13 cellular contexts compared by ENCODE assay signal in the genomic region with DNA sequence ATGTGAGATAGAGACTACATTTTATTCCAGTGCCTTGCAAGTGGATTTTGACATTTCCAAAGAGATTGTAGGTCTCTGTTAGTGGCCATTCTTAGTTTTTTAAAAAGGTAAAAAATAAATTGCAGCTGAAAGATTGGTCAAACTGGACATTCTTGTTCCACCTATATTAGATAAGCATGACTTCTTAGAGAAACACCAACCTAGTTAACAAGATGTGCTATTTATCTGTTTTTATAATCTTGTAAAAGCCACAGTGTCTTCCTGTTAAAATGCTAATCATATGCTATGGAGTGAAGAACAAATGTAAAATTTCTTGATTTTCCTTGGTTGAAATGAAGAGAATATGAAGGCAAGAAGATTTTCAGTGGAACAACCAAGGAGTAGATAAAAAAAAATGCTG.
"Had no signal": no experiment of that assay in that cellular context is flagged by ENCODE, and none has a peak within 500 bp of the region (broad histone marks: within the 10 kb centered on the region; RNA-seq: fewer than 3 reads in every experiment).

No MANE protein-coding gene starts in this region.

- H3K27me3 Mint-ChIP-seq: activated CD4-positive, alpha-beta T cell treated with anti-CD3 and anti-CD28 coated beads, Interleukin-2, amount 10 ng/mL, durations not matched to agents 24 days and 14 days; stimulated activated memory B cell treated with anti-CD40 and anti-IgM and Interleukin-4, amounts not matched to agents 10 μg/mL and 1 μg/mL and 100 μg/mL, for 72 hours had no signal

- DNase-seq: activated CD8-positive, alpha-beta memory T cell treated with anti-CD3 and anti-CD28 coated beads for 24 hours; activated effector memory CD4-positive, alpha-beta T cell treated with anti-CD3 and anti-CD28 coated beads, Interleukin-2, amount 50 U/mL, for 16 hours; cortex of kidney; effector CD8-positive, alpha-beta T cell; kidney glomerular epithelial cell; posterior cingulate gyrus; T-helper 1 cell had no signal

- ATAC-seq: stimulated activated memory B cell treated with anti-CD40 and anti-IgM and Interleukin-4, amounts not matched to agents 10 μg/mL and 1 μg/mL and 100 μg/mL, for 72 hours; WTC11 had no signal

- H3K27ac Mint-ChIP-seq: WTC11 had no signal

- H3K9me3 Mint-ChIP-seq: activated CD4-positive, alpha-beta T cell treated with anti-CD3 and anti-CD28 coated beads, Interleukin-2, amount 10 ng/mL, durations not matched to agents 24 days and 14 days; stimulated activated memory B cell treated with anti-CD40 and anti-IgM and Interleukin-4, amounts not matched to agents 10 μg/mL and 1 μg/mL and 100 μg/mL, for 72 hours; WTC11 had no signal

- H3K4me3 Mint-ChIP-seq: activated CD4-positive, alpha-beta T cell treated with anti-CD3 and anti-CD28 coated beads, Interleukin-2, amount 10 ng/mL, durations not matched to agents 24 days and 14 days; stimulated activated memory B cell treated with anti-CD40 and anti-IgM and Interleukin-4, amounts not matched to agents 10 μg/mL and 1 μg/mL and 100 μg/mL, for 72 hours; WTC11 had no signal

- H3K9me3 ChIP-seq: neutrophil, tibial nerve, vagina had no signal
